12 cellular contexts compared by ENCODE assay signal in the genomic region with DNA sequence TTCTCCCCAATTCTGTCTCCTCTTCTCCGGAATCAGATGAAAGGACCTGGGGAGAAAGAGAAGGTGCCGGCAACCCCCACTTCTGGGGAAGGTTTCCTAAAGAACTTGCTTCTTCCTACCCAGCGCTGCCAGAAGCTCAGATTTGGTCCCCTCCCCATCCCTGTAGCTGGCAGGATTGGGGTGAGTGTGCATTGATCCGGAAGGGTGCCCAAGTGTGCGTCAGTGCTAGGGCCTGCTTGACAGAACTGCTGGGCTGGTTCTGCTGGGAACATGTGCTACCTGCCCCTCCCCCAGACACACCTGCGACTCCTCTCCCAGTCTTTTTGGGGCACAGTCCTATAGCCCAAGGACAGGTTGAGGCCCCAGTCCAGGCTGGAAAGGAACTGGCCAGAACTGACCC. TPM values are rescaled to one million over a fixed set of nuclear protein-coding genes. Genes with fewer than 3 reads are reported as not detected.
A peak's percentile ranks its signal among the peaks of the same experiment; 100 is the strongest.
DNase-seq lines count a peak whose midpoint lies in the region; ATAC-seq and TF ChIP-seq lines count a peak whose summit lies in the region.
"Had no signal": no experiment of that assay in that cellular context is flagged by ENCODE, and none has a peak within 500 bp of the region (broad histone marks: within the 10 kb centered on the region; RNA-seq: fewer than 3 reads in every experiment).

No MANE protein-coding gene starts in this region.

- no peaks in the 10 kb centered on the region for H3K9me3 Mint-ChIP-seq in nephron
- H3K9me3 Mint-ChIP-seq: T-cell had no signal

- H3K27me3 ChIP-seq in esophagus squamous epithelium (no peaks in the 10 kb centered on the region), vagina (no peaks in the 10 kb centered on the region)
- H3K27me3 ChIP-seq: right atrium auricular region had no signal

- H3K36me3 Mint-ChIP-seq in nephron (ENCODE audit: low read depth) = no peaks in the 10 kb centered on the region
- H3K36me3 Mint-ChIP-seq: T-cell had no signal

- H3K4me3 ChIP-seq in esophagus squamous epithelium (peak overlapping the region; percentile 76 to 99 (median 97)), vagina (peak overlapping the region; percentile 85 to 96)

- ATAC-seq in GM19395 (IDR thresholded peaks at IDR 0.05; ENCODE audit: unreplicated experiment) = no peak
- ATAC-seq: T-cell had no signal

- TF ChIP-seq CTCF in esophagus squamous epithelium (IDR thresholded peaks at IDR 0.05) (no peak), nephron (IDR thresholded peaks at IDR 0.05; ENCODE audit: unreplicated experiment in 3 of 3) (no peak), vagina (IDR thresholded peaks at IDR 0.05) (no peak)

- no peaks in the 10 kb centered on the region for H3K27me3 Mint-ChIP-seq in nephron (ENCODE audit: low read depth)
- H3K27me3 Mint-ChIP-seq: T-cell had no signal

- peak overlapping the region; percentile 94 to 98 (median 96) for H3K27ac ChIP-seq in esophagus squamous epithelium
- H3K27ac ChIP-seq in vagina = peak overlapping the region; percentile 96

- TF ChIP-seq POLR2A in esophagus squamous epithelium (IDR thresholded peaks at IDR 0.05) (no peak), vagina (IDR thresholded peaks at IDR 0.05) (no peak)

- H3K4me1 Mint-ChIP-seq in nephron = peaks cover 36% of the 10 kb centered on the region

- peak overlapping the region; percentile 28 to 59 (median 39) for H3K4me3 Mint-ChIP-seq in nephron
- H3K4me3 Mint-ChIP-seq: T-cell had no signal

- H3K9me3 ChIP-seq in esophagus squamous epithelium (no peaks in the 10 kb centered on the region), vagina (no peaks in the 10 kb centered on the region)
- H3K9me3 ChIP-seq: right atrium auricular region had no signal

- H3K27ac Mint-ChIP-seq in nephron = no peak overlapping the region
- H3K27ac Mint-ChIP-seq: T-cell had no signal

- H3K36me3 ChIP-seq in esophagus squamous epithelium = peaks cover 0 to 13% (median 11%) of the 10 kb centered on the region in 3 donors
- H3K36me3 ChIP-seq in vagina = no peaks in the 10 kb centered on the region
- H3K36me3 ChIP-seq: right atrium auricular region had no signal

- DNase-seq in NCI-H2171 treated with DMSO at 0.1 percent for 48 hours (lab: John Stamatoyannopoulos, UW) (peak; percentile 9), NCI-H2171 (lab: John Stamatoyannopoulos, UW) (no peak), esophagus squamous epithelium (lab: John Stamatoyannopoulos, UW) (no peak), vagina (ENCODE audit: extremely low spot score in 2 of 2) (no peak), HuH-7 (ENCODE audit: low spot score) (no peak)
- DNase-seq in activated CD4-positive, alpha-beta T cell treated with anti-CD3 and anti-CD28 coated beads, Interleukin-2, amount 50 U/mL, for 1 hour = no peak
- DNase-seq: 8988T; activated CD4-positive, alpha-beta T cell treated with anti-CD3 and anti-CD28 coated beads for 48 hours; T-cell had no signal

- peaks cover 15 to 73% (median 31%) of the 10 kb centered on the region in 3 donors for H3K4me1 ChIP-seq in esophagus squamous epithelium
- peaks cover 41% of the 10 kb centered on the region for H3K4me1 ChIP-seq in vagina

- 37 to 68% methylated on average over 5 to 6 of the region's 6 CpGs for WGBS in esophagus squamous epithelium, 2 donors

- intact Hi-C loops in esophagus squamous epithelium (cut with DNase I) = no loop called here
- intact Hi-C loops in vagina (cut with DNase I) = loop anchor here (10.0 kb wide), 1 partner anchor 63 kb away; no protein-coding TSS in a partner anchor

RNA-seq across cellular contexts. Expression of a gene that starts 3.3 kb away (rescaled TPM):
- total RNA-seq in esophagus squamous epithelium = 10 to 100 TPM; 54.2 to 94.1 (median 61.5) TPM
- total RNA-seq in vagina = 35.6 TPM
